Comparison of ENCODE assay signal across 1 cellular context in genomic region chr17:18224428-18225120, GRCh38.
TF ChIP-seq lines count a peak whose summit lies in the region.

No MANE protein-coding gene starts in this region.

TF ChIP-seq in HEK293, 187 proteins besides CTCF, POLR2A, EP300 and RAD21 (continued from another document):
- TF ChIP-seq ZBTB7A (tag by site-specific recombination; IDR thresholded peaks at IDR 0.05; ENCODE audit: low read depth) (no peak), ZNF362 (tag by site-specific recombination; IDR thresholded peaks at IDR 0.05) (no peak), MYNN (tag by site-specific recombination; IDR thresholded peaks at IDR 0.05; ENCODE audit: borderline replicate concordance) (no peak), SP2 (tag by site-specific recombination; IDR thresholded peaks at IDR 0.05) (peak; percentile 35), GLI2 (tag by site-specific recombination; IDR thresholded peaks at IDR 0.05; ENCODE audit: borderline replicate concordance, low read depth) (no peak), ZBTB48 (tag by site-specific recombination; IDR thresholded peaks at IDR 0.05) (peak; percentile 57), ZNF335 (tag by site-specific recombination; conservative IDR thresholded peaks at IDR 0.05) (0 out of 2 replicates have a peak, but pooled peaks have one; percentile 37), GLIS1 (tag by site-specific recombination; IDR thresholded peaks at IDR 0.05) (peak; percentile 32; the same call in 1 of the 2 replicates), GLIS2 (tag by site-specific recombination; IDR thresholded peaks at IDR 0.05) (peak; percentile 68), HOXA7 (CRISPR knock-in tag; IDR thresholded peaks at IDR 0.05; ENCODE audit: borderline replicate concordance) (no peak), ZNF16 (tag by site-specific recombination; IDR thresholded peaks at IDR 0.05; ENCODE audit: low read depth) (no peak), ZFP69B (tag by site-specific recombination; IDR thresholded peaks at IDR 0.05) (no peak), BCL11A (tag by site-specific recombination; IDR thresholded peaks at IDR 0.05; ENCODE audit: low read depth) (no peak), PRDM1 (tag by site-specific recombination; IDR thresholded peaks at IDR 0.05) (no peak)
